ENCODE assay signal across 19 cellular contexts in genomic region chr17:37494401-37494831, GRCh38. TPM values are rescaled to one million over a fixed set of nuclear protein-coding genes. Genes with fewer than 3 reads are reported as not detected.
DNase-seq lines count a peak whose midpoint lies in the region; TF ChIP-seq lines count a peak whose summit lies in the region.
"Had no signal": no experiment of that assay in that cellular context is flagged by ENCODE, and none has a peak within 500 bp of the region (broad histone marks: within the 10 kb centered on the region; RNA-seq: fewer than 3 reads in every experiment).

No MANE protein-coding gene starts in this region.

- H3K36me3 Mint-ChIP-seq in osteocyte (ENCODE audit: unreplicated experiment), result no peaks in the 10 kb centered on the region
- H3K36me3 Mint-ChIP-seq: immature natural killer cell had no signal

- TF ChIP-seq CTCF in esophagus muscularis mucosa (IDR thresholded peaks at IDR 0.05) (no peak), osteocyte (IDR thresholded peaks at IDR 0.05) (no peak), WERI-Rb-1 (IDR thresholded peaks at IDR 0.05; ENCODE audit: low read depth, low read length) (no peak)

- peaks cover 57% of the 10 kb centered on the region for H3K4me1 Mint-ChIP-seq in osteocyte (ENCODE audit: unreplicated experiment)

- H3K36me3 ChIP-seq in esophagus muscularis mucosa, result no peaks in the 10 kb centered on the region
- H3K36me3 ChIP-seq in WERI-Rb-1, result peaks cover 6% of the 10 kb centered on the region

- TF ChIP-seq EP300 in esophagus muscularis mucosa (IDR thresholded peaks at IDR 0.05), result no peak

- H3K27me3 ChIP-seq in esophagus muscularis mucosa, result no peaks in the 10 kb centered on the region
- no peaks in the 10 kb centered on the region for H3K27me3 ChIP-seq in WERI-Rb-1 (ENCODE audit: insufficient read depth, low read depth, severe bottlenecking)

- H3K9me3 ChIP-seq in esophagus muscularis mucosa (no peaks in the 10 kb centered on the region), WERI-Rb-1 (ENCODE audit: severe bottlenecking) (no peaks in the 10 kb centered on the region)

- intact Hi-C loops in esophagus muscularis mucosa (cut with DNase I), result no loop called here

- H3K4me1 ChIP-seq in esophagus muscularis mucosa, result peaks cover 30 to 67% (median 52%) of the 10 kb centered on the region in 4 donors
- H3K4me1 ChIP-seq: parathyroid adenoma had no signal

- no peaks in the 10 kb centered on the region for H3K9me3 Mint-ChIP-seq in osteocyte (ENCODE audit: unreplicated experiment)
- H3K9me3 Mint-ChIP-seq: activated CD4-positive, alpha-beta memory T cell treated with anti-CD3 and anti-CD28 coated beads, Interleukin-2, amount 10 ng/mL, durations not matched to agents 7 days and 5 days had no signal

- peak overlapping the region; percentile 93 for H3K27ac Mint-ChIP-seq in osteocyte (ENCODE audit: unreplicated experiment)
- H3K27ac Mint-ChIP-seq: activated CD4-positive, alpha-beta memory T cell treated with anti-CD3 and anti-CD28 coated beads, Interleukin-2, amount 10 ng/mL, durations not matched to agents 7 days and 5 days had no signal

- H3K27me3 Mint-ChIP-seq in osteocyte (ENCODE audit: unreplicated experiment), result no peaks in the 10 kb centered on the region
- H3K27me3 Mint-ChIP-seq: activated CD4-positive, alpha-beta memory T cell treated with anti-CD3 and anti-CD28 coated beads, Interleukin-2, amount 10 ng/mL, durations not matched to agents 7 days and 5 days had no signal

- 57% methylated on average over 3 of the region's 3 CpGs for WGBS in esophagus muscularis mucosa

- H3K4me3 ChIP-seq in esophagus muscularis mucosa, result no peak overlapping the region
- H3K4me3 ChIP-seq in WERI-Rb-1 (ENCODE audit: low read depth, low read length), result no peak overlapping the region

- TF ChIP-seq POLR2A in esophagus muscularis mucosa (IDR thresholded peaks at IDR 0.05; ENCODE audit: low read depth), result no peak

- H3K4me3 Mint-ChIP-seq in osteocyte (ENCODE audit: unreplicated experiment), result peak overlapping the region; percentile 3
- H3K4me3 Mint-ChIP-seq: activated CD4-positive, alpha-beta memory T cell treated with anti-CD3 and anti-CD28 coated beads, Interleukin-2, amount 10 ng/mL, durations not matched to agents 7 days and 5 days; immature natural killer cell had no signal

- DNase-seq in EH (ENCODE audit: low read depth) (peak; percentile 28), NCI-H69 (lab: John Stamatoyannopoulos, UW) (peak; percentile 35), esophagus muscularis mucosa (ENCODE audit: extremely low spot score) (no peak), osteocyte (ENCODE audit: extremely low spot score, unreplicated experiment) (no peak), WERI-Rb-1 (no peak), AG20443 (ENCODE audit: low spot score) (no peak), SHP77 (lab: John Stamatoyannopoulos, UW) (no peak), putamen (ENCODE audit: low spot score) (no peak)
- DNase-seq: activated CD4-positive, alpha-beta memory T cell treated with anti-CD3 and anti-CD28 coated beads, Interleukin-2, amount 10 ng/mL, durations not matched to agents 7 days and 5 days; activated gamma-delta T cell; immature natural killer cell; Kasumi-1; NCI-H187; RPMI8226; stimulated activated CD4-positive, alpha-beta T cell treated with anti-CD3 and anti-CD28 coated beads, Interleukin-12 subunit alpha, Interleukin-12 subunit beta, amount 100 ng/mL, for 4 hours; T1000 had no signal

- H3K27ac ChIP-seq in esophagus muscularis mucosa (replicated peaks in 1 of 4) (peak overlapping the region; percentile 91 to 94 (median 92)), WERI-Rb-1 (no peak overlapping the region)
- H3K27ac ChIP-seq: C4-2B, HL-60, parathyroid adenoma had no signal

RNA-seq across cellular contexts. Expression of gene DUSP14, which starts 4.7 kb away (rescaled TPM):
- 10 to 100 TPM; 23.7 to 46.4 (median 35.9) TPM for total RNA-seq in esophagus muscularis mucosa
- total RNA-seq in osteocyte, result 34.4 and 35.7 TPM in 2 replicates

Comparison
In these comparisons a context has a peak if more than half of its experiments do, and no peak if none do; other contexts are left out.
1. DNase-seq: peak in EH (single experiment) and NCI-H69 (single experiment); none in esophagus muscularis mucosa (single experiment), osteocyte (single experiment), WERI-Rb-1 (single experiment), AG20443 (single experiment), SHP77 (0 of 2) and putamen (single experiment).